ENCODE assay signal across 9 cellular contexts in the genomic region with DNA sequence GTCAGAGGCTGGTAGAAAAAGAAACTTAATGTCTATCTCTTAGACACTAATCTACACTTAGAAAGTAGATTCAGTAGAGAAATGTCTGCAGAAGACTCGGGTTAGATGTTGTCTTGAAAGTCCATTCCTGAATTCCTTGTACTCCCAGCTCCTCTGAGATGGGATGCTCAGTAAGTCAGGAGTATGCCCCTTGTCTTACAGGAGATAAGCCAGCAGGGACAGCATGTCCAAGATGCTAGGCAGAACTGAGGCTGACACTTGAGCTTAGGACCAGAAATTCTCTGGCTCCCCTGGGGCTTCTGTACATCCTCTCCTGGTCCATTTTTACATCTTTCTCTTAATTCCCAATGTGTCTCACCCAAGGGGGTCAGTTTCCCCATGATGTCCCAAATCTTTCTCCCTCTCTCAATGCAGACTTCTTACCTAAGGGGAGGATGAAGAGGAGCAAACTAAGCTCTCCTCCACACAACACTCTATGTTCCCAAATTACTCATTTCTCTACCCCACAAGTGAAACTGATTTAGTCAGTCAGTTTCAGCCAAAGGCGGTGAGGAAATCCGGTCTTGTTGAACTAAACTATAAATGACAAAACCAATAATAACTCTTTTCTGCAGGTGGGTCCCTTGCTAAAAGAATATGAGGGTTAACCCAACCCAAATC.
DNase-seq lines count a peak whose midpoint lies in the region; ATAC-seq and TF ChIP-seq lines count a peak whose summit lies in the region.
"Had no signal": no experiment of that assay in that cellular context is flagged by ENCODE, and none has a peak within 500 bp of the region (broad histone marks: within the 10 kb centered on the region; RNA-seq: fewer than 3 reads in every experiment).

No MANE protein-coding gene starts in this region.

- no peaks in the 10 kb centered on the region for H3K4me1 ChIP-seq in muscle layer of duodenum (ENCODE audit: control insufficient read depth in 1 of 2, insufficient read depth in 2 of 2, low read length in 2 of 2)

- no peaks in the 10 kb centered on the region for H3K27me3 ChIP-seq in muscle layer of duodenum (ENCODE audit: low read depth, low read length)
- H3K27me3 ChIP-seq: cardiac muscle cell had no signal

- H3K36me3 Mint-ChIP-seq in activated B cell treated with CpG ODN at 0.5 μM for 24 hours (ENCODE audit: low read depth) = peaks cover 19% of the 10 kb centered on the region

- POLR2A ChIA-PET in activated B cell treated with CpG ODN at 0.5 μM for 24 hours (lab: Charles Lee) = interaction anchor here (0.5 to 3.8 kb wide), 7 partner anchors 8 to 1801 kb away, joined by 3 to 85 read pairs (median 3); partner anchors contain the start of gene KDM6A

- no peaks in the 10 kb centered on the region for H3K9me3 ChIP-seq in muscle layer of duodenum (ENCODE audit: control insufficient read depth in 1 of 2, low read length in 2 of 2)

- no peak for TF ChIP-seq CTCF in activated B cell treated with CpG ODN at 0.5 μM for 24 hours (IDR thresholded peaks at IDR 0.05)

- in situ Hi-C loops in ACHN (cut with HindIII; ENCODE audit: low pct_ligation_motif_present, low pct_unique_long_range_greater_than_20kb, low sequenced_read_pairs) = no loop called here

- ATAC-seq in HG03175 (IDR thresholded peaks at IDR 0.05; ENCODE audit: unreplicated experiment) (peak; percentile 76), activated B cell treated with CpG ODN at 0.5 μM for 24 hours (ENCODE audit: low read depth) (peak; percentile 53)

- H3K9me3 Mint-ChIP-seq in activated B cell treated with CpG ODN at 0.5 μM for 24 hours = no peaks in the 10 kb centered on the region

- CTCF ChIA-PET in activated B cell treated with CpG ODN at 0.5 μM for 24 hours (lab: Charles Lee) = no interaction called here

- H3K36me3 ChIP-seq in muscle layer of duodenum (ENCODE audit: control insufficient read depth in 1 of 2, insufficient read depth in 2 of 2, low read length in 2 of 2) = peaks cover 0 to 10% of the 10 kb centered on the region in 2 donors
- H3K36me3 ChIP-seq: cardiac muscle cell had no signal

- H3K4me3 Mint-ChIP-seq in activated B cell treated with CpG ODN at 0.5 μM for 24 hours = peak overlapping the region; percentile 85

- peak overlapping the region; percentile 97 for H3K27ac Mint-ChIP-seq in activated B cell treated with CpG ODN at 0.5 μM for 24 hours

- TF ChIP-seq POLR2A in GM19099 (IDR thresholded peaks at IDR 0.05; ENCODE audit: extremely low read depth, insufficient read length, low read depth) = peak; percentile 13

- peak overlapping the region; percentile 40 for H3K27ac ChIP-seq in muscle layer of duodenum (ENCODE audit: low read length)
- H3K27ac ChIP-seq: cardiac muscle cell had no signal

- peak; percentile 44 for DNase-seq in ACHN
- no peak for DNase-seq in activated B cell treated with CpG ODN at 0.5 μM for 24 hours
- no peak for DNase-seq in DMS153 treated with DMSO at 0.1 percent for 48 hours (lab: John Stamatoyannopoulos, UW; ENCODE audit: unreplicated experiment)
- DNase-seq in ureter (ENCODE audit: low spot score) = no peak
- no peak for DNase-seq in NCI-H2029 treated with DMSO at 0.1 percent for 48 hours (lab: John Stamatoyannopoulos, UW)

- H3K27me3 Mint-ChIP-seq in activated B cell treated with CpG ODN at 0.5 μM for 24 hours = no peaks in the 10 kb centered on the region

- H3K4me3 ChIP-seq in muscle layer of duodenum (ENCODE audit: low read depth in 1 of 2, low read length in 2 of 2) = no peak overlapping the region
- H3K4me3 ChIP-seq: cardiac muscle cell had no signal

- peaks cover 80% of the 10 kb centered on the region for H3K4me1 Mint-ChIP-seq in activated B cell treated with CpG ODN at 0.5 μM for 24 hours

- intact Hi-C loops in activated B cell treated with CpG ODN at 0.5 μM for 24 hours (cut with micrococcal nuclease) = loop anchor here (1.0 to 10.0 kb wide), 5 partner anchors 8 to 1206 kb away; no protein-coding TSS in a partner anchor
